1 cellular context compared by ENCODE assay signal in genomic region chr12:97148941-97149559, GRCh38.
TF ChIP-seq lines count a peak whose summit lies in the region.

No MANE protein-coding gene starts in this region.

TF ChIP-seq in HepG2, 621 proteins besides CTCF, POLR2A, EP300 and RAD21 (continued from another document and continues in another):
- no peak for TF ChIP-seq ZNF383 (CRISPR knock-in tag; IDR thresholded peaks at IDR 0.05; ENCODE audit: borderline replicate concordance)
- TF ChIP-seq, protein P1, sequence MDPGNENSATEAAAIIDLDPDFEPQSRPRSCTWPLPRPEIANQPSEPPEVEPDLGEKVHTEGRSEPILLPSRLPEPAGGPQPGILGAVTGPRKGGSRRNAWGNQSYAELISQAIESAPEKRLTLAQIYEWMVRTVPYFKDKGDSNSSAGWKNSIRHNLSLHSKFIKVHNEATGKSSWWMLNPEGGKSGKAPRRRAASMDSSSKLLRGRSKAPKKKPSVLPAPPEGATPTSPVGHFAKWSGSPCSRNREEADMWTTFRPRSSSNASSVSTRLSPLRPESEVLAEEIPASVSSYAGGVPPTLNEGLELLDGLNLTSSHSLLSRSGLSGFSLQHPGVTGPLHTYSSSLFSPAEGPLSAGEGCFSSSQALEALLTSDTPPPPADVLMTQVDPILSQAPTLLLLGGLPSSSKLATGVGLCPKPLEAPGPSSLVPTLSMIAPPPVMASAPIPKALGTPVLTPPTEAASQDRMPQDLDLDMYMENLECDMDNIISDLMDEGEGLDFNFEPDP (CRISPR knock-in tag; conservative IDR thresholded peaks at IDR 0.05) = no peak
- TF ChIP-seq ARID5B (CRISPR knock-in tag; IDR thresholded peaks at IDR 0.05) = 0 out of 2 replicates have a peak, but pooled peaks have one; percentile 21
- peak; percentile 70 for TF ChIP-seq XRCC5 (optimal IDR thresholded peaks at IDR 0.05; ENCODE audit: low read length)
- no peak for TF ChIP-seq ZNF703 (CRISPR knock-in tag; IDR thresholded peaks at IDR 0.05; ENCODE audit: borderline replicate concordance)
- no peak for TF ChIP-seq ATRX (CRISPR knock-in tag; IDR thresholded peaks at IDR 0.05; ENCODE audit: borderline replicate concordance)
- TF ChIP-seq, protein P2, sequence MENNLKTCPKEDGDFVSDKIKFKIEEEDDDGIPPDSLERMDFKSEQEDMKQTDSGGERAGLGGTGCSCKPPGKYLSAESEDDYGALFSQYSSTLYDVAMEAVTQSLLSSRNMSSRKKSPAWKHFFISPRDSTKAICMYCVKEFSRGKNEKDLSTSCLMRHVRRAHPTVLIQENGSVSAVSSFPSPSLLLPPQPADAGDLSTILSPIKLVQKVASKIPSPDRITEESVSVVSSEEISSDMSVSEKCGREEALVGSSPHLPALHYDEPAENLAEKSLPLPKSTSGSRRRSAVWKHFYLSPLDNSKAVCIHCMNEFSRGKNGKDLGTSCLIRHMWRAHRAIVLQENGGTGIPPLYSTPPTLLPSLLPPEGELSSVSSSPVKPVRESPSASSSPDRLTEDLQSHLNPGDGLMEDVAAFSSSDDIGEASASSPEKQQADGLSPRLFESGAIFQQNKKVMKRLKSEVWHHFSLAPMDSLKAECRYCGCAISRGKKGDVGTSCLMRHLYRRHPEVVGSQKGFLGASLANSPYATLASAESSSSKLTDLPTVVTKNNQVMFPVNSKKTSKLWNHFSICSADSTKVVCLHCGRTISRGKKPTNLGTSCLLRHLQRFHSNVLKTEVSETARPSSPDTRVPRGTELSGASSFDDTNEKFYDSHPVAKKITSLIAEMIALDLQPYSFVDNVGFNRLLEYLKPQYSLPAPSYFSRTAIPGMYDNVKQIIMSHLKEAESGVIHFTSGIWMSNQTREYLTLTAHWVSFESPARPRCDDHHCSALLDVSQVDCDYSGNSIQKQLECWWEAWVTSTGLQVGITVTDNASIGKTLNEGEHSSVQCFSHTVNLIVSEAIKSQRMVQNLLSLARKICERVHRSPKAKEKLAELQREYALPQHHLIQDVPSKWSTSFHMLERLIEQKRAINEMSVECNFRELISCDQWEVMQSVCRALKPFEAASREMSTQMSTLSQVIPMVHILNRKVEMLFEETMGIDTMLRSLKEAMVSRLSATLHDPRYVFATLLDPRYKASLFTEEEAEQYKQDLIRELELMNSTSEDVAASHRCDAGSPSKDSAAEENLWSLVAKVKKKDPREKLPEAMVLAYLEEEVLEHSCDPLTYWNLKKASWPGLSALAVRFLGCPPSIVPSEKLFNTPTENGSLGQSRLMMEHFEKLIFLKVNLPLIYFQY (CRISPR knock-in tag; IDR thresholded peaks at IDR 0.05; ENCODE audit: borderline replicate concordance) = no peak
- TF ChIP-seq ZBTB39 (CRISPR knock-in tag; IDR thresholded peaks at IDR 0.05) = no peak
- TF ChIP-seq, protein P3, sequence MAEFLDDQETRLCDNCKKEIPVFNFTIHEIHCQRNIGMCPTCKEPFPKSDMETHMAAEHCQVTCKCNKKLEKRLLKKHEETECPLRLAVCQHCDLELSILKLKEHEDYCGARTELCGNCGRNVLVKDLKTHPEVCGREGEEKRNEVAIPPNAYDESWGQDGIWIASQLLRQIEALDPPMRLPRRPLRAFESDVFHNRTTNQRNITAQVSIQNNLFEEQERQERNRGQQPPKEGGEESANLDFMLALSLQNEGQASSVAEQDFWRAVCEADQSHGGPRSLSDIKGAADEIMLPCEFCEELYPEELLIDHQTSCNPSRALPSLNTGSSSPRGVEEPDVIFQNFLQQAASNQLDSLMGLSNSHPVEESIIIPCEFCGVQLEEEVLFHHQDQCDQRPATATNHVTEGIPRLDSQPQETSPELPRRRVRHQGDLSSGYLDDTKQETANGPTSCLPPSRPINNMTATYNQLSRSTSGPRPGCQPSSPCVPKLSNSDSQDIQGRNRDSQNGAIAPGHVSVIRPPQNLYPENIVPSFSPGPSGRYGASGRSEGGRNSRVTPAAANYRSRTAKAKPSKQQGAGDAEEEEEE (CRISPR knock-in tag; IDR thresholded peaks at IDR 0.05; ENCODE audit: borderline replicate concordance) = no peak
- no peak for TF ChIP-seq YY1 (IDR thresholded peaks at IDR 0.05; ENCODE audit: insufficient read depth, insufficient replicate concordance, low read depth, low read length)
- no peak for TF ChIP-seq ZNF414 (CRISPR knock-in tag; IDR thresholded peaks at IDR 0.05)
- TF ChIP-seq ZNF274 (CRISPR knock-in tag; IDR thresholded peaks at IDR 0.05) = no peak
- TF ChIP-seq KLF16 (CRISPR knock-in tag; IDR thresholded peaks at IDR 0.05) = no peak
- no peak for TF ChIP-seq RFXANK (CRISPR knock-in tag; IDR thresholded peaks at IDR 0.05)
- no peak for TF ChIP-seq TOE1 (CRISPR knock-in tag; IDR thresholded peaks at IDR 0.05)
- no peak for TF ChIP-seq SNAPC5 (CRISPR knock-in tag; IDR thresholded peaks at IDR 0.05; ENCODE audit: borderline replicate concordance)
- TF ChIP-seq SRY (CRISPR knock-in tag; IDR thresholded peaks at IDR 0.05) = no peak
- no peak for TF ChIP-seq ZMYM2 (CRISPR knock-in tag; IDR thresholded peaks at IDR 0.05)
- no peak for TF ChIP-seq ZNF468 (CRISPR knock-in tag; IDR thresholded peaks at IDR 0.05)
- no peak for TF ChIP-seq ZFP62 (CRISPR knock-in tag; IDR thresholded peaks at IDR 0.05)
- TF ChIP-seq ZSCAN30 (CRISPR knock-in tag; IDR thresholded peaks at IDR 0.05) = no peak
- TF ChIP-seq ZNF761 (CRISPR knock-in tag; conservative IDR thresholded peaks at IDR 0.05) = no peak
- TF ChIP-seq RFX3 (CRISPR knock-in tag; IDR thresholded peaks at IDR 0.05) = no peak
- TF ChIP-seq, protein P4, sequence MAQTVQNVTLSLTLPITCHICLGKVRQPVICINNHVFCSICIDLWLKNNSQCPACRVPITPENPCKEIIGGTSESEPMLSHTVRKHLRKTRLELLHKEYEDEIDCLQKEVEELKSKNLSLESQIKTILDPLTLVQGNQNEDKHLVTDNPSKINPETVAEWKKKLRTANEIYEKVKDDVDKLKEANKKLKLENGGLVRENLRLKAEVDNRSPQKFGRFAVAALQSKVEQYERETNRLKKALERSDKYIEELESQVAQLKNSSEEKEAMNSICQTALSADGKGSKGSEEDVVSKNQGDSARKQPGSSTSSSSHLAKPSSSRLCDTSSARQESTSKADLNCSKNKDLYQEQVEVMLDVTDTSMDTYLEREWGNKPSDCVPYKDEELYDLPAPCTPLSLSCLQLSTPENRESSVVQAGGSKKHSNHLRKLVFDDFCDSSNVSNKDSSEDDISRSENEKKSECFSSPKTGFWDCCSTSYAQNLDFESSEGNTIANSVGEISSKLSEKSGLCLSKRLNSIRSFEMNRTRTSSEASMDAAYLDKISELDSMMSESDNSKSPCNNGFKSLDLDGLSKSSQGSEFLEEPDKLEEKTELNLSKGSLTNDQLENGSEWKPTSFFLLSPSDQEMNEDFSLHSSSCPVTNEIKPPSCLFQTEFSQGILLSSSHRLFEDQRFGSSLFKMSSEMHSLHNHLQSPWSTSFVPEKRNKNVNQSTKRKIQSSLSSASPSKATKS (CRISPR knock-in tag; IDR thresholded peaks at IDR 0.05) = no peak
- TF ChIP-seq SPEN (CRISPR knock-in tag; IDR thresholded peaks at IDR 0.05; ENCODE audit: low read depth) = no peak
- no peak for TF ChIP-seq EED (CRISPR knock-in tag; IDR thresholded peaks at IDR 0.05)
- TF ChIP-seq TP53 (CRISPR knock-in tag; conservative IDR thresholded peaks at IDR 0.05) = no peak
- TF ChIP-seq SMC3 (IDR thresholded peaks at IDR 0.05; ENCODE audit: low read length) = peak; percentile 89
- TF ChIP-seq, protein P5, sequence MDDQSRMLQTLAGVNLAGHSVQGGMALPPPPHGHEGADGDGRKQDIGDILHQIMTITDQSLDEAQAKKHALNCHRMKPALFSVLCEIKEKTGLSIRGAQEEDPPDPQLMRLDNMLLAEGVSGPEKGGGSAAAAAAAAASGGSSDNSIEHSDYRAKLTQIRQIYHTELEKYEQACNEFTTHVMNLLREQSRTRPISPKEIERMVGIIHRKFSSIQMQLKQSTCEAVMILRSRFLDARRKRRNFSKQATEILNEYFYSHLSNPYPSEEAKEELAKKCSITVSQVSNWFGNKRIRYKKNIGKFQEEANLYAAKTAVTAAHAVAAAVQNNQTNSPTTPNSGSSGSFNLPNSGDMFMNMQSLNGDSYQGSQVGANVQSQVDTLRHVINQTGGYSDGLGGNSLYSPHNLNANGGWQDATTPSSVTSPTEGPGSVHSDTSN (CRISPR knock-in tag; IDR thresholded peaks at IDR 0.05; ENCODE audit: borderline replicate concordance) = no peak
- no peak for TF ChIP-seq IKZF1 (IDR thresholded peaks at IDR 0.05)
- TF ChIP-seq SRSF1 (optimal IDR thresholded peaks at IDR 0.05; ENCODE audit: low read depth, low read length) = no peak
- no peak for TF ChIP-seq ZNF275 (CRISPR knock-in tag; IDR thresholded peaks at IDR 0.05; ENCODE audit: borderline replicate concordance)
- no peak for TF ChIP-seq ZNF891 (CRISPR knock-in tag; IDR thresholded peaks at IDR 0.05)
- no peak for TF ChIP-seq NR2C2 (CRISPR knock-in tag; IDR thresholded peaks at IDR 0.05; ENCODE audit: borderline replicate concordance)
- peak; percentile 36; the same call in 1 of the 2 replicates for TF ChIP-seq ZBTB33 (CRISPR knock-in tag; IDR thresholded peaks at IDR 0.05)
- TF ChIP-seq RXRB (CRISPR knock-in tag; IDR thresholded peaks at IDR 0.05; ENCODE audit: borderline replicate concordance) = peak; percentile 47; the same call in 1 of the 2 replicates
- no peak for TF ChIP-seq AGO2 (optimal IDR thresholded peaks at IDR 0.05; ENCODE audit: low read depth, low read length)
